In the genomic region with DNA sequence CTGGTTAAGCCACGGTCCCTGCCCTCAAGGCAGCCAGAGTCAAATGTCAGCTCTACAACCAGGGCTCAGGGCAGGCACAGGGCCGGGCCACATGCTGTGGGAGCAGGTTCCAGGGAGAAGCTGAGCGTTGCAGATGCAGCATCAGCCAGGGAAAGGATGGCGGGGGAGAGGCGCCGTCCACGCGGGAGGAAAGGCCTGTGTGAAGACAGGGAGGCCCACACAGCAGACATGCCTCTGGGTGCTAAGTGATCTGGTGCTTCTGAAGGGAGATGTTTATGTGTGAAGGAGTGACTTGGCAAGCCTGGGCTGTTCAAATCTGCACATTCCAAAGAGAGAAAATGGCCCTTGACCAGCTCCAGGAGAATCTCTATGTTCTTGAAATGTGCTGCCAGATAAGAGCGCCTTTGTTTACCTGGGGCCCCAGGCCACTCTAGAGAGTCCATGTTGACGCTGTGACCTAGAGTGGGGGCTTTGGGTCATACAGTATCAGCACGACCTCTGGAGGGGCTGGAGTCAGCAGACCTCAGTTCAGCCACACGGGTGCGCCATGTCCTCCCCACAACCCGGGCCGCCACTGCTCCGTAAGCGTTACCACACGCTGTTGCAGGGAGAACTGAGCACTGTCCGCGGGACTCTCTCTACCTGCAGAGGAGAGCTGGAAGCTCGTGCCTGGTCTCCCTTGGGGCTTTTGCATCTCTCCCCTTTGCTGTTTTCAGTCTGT, we compare ENCODE assay signal across 1 cellular context.
TF ChIP-seq lines count a peak whose summit lies in the region.

No MANE protein-coding gene starts in this region.

TF ChIP-seq in GM12878, 131 proteins besides CTCF, POLR2A, EP300 and RAD21:
- TF ChIP-seq FOS (IDR thresholded peaks at IDR 0.05; ENCODE audit: borderline replicate concordance, extremely low read depth, insufficient read length) (no peak), BHLHE40 (IDR thresholded peaks at IDR 0.05; ENCODE audit: borderline replicate concordance in 1 of 2, low read depth in 2 of 2, low read length in 1 of 2) (0 out of 4 replicates have a peak, but pooled peaks of 1 of the 2 experiments have one; percentile 40)
- TF ChIP-seq, protein P1, sequence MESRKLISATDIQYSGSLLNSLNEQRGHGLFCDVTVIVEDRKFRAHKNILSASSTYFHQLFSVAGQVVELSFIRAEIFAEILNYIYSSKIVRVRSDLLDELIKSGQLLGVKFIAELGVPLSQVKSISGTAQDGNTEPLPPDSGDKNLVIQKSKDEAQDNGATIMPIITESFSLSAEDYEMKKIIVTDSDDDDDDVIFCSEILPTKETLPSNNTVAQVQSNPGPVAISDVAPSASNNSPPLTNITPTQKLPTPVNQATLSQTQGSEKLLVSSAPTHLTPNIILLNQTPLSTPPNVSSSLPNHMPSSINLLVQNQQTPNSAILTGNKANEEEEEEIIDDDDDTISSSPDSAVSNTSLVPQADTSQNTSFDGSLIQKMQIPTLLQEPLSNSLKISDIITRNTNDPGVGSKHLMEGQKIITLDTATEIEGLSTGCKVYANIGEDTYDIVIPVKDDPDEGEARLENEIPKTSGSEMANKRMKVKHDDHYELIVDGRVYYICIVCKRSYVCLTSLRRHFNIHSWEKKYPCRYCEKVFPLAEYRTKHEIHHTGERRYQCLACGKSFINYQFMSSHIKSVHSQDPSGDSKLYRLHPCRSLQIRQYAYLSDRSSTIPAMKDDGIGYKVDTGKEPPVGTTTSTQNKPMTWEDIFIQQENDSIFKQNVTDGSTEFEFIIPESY (IDR thresholded peaks at IDR 0.05), result peak; percentile 69
